15 cellular contexts compared by ENCODE assay signal in the genomic region with DNA sequence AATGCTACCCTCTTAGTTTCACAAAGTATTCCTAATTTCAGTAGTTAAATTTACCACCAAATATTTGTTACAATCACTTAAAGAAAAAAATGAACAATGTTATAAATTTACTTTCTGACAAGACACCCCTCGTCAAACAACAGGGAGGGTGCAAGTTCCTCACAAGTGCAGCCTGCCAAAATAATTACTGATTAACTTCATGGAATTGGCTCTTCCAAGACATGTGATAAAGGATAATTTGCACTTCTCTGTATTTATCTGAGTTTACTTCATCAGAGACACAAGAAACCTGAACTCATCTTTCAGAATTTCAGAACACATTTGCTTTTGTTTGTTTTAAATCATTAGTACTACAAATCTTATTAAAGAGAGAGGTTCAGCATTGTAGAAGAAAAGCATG.
"Had no signal": no experiment of that assay in that cellular context is flagged by ENCODE, and none has a peak within 500 bp of the region (broad histone marks: within the 10 kb centered on the region; RNA-seq: fewer than 3 reads in every experiment).

No MANE protein-coding gene starts in this region.

- H3K4me3 Mint-ChIP-seq: naive B cell had no signal

- H3K27me3 Mint-ChIP-seq: naive B cell had no signal

- H3K36me3 Mint-ChIP-seq: naive B cell had no signal

- ATAC-seq: gastroesophageal sphincter, left cardiac atrium, right cardiac atrium had no signal

- DNase-seq: effector memory CD4-positive, alpha-beta T cell; esophagus squamous epithelium; foreskin fibroblast; glutamatergic neuron; islet precursor cell; left cardiac atrium; mesendoderm; naive B cell; right cardiac atrium; stimulated activated CD4-positive, alpha-beta T cell treated with anti-CD3 and anti-CD28 coated beads, Interleukin-2, amount 100 ng/mL, for 48 hours; stimulated activated naive CD4-positive, alpha-beta T cell treated with Interleukin-2 at 50 U/mL for 16 hours; trophoblast cell had no signal

- H3K9me3 ChIP-seq: esophagus squamous epithelium, gastroesophageal sphincter, neutrophil had no signal

- H3K4me3 ChIP-seq: esophagus squamous epithelium, gastroesophageal sphincter, smooth muscle cell had no signal
